1 cellular context compared by ENCODE assay signal in the genomic region with DNA sequence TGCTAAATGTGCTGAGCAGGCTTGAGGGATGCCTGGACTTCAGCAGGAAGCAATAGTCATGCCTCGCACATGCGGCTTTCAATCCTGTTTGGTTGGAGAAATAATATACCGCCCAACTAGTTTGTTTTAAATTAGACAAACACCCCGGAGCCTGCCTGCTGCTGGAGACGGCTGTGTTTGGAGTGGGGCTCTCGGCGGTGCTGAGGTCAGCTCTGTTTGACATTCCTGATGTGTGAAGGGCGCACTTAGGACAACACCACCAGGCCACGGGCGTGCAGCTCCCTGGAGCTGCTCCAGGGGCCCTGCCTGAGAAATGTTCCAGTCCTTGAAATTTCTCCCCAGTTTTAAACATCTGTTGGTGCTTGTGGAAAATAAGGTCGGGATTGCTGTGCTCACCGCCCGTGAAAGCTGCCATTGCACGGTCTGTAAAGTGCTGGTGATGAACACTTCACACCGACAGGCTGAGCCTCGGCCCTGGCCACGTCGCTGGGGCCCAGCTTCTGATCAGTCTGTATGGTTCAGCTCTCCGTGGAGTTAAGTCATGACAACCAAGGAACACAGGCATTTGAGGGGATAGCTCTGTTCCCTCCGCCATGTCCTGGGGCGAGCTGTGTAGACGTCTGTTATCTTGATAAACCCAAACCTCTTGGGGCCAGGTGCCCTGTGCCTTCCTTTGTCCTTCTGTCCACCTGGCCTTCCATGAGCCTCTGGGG.
TF ChIP-seq lines count a peak whose summit lies in the region.

No MANE protein-coding gene starts in this region.

TF ChIP-seq in GM23338, 12 proteins besides CTCF, POLR2A, EP300 and RAD21 (continued from another document):
- TF ChIP-seq, protein P1, sequence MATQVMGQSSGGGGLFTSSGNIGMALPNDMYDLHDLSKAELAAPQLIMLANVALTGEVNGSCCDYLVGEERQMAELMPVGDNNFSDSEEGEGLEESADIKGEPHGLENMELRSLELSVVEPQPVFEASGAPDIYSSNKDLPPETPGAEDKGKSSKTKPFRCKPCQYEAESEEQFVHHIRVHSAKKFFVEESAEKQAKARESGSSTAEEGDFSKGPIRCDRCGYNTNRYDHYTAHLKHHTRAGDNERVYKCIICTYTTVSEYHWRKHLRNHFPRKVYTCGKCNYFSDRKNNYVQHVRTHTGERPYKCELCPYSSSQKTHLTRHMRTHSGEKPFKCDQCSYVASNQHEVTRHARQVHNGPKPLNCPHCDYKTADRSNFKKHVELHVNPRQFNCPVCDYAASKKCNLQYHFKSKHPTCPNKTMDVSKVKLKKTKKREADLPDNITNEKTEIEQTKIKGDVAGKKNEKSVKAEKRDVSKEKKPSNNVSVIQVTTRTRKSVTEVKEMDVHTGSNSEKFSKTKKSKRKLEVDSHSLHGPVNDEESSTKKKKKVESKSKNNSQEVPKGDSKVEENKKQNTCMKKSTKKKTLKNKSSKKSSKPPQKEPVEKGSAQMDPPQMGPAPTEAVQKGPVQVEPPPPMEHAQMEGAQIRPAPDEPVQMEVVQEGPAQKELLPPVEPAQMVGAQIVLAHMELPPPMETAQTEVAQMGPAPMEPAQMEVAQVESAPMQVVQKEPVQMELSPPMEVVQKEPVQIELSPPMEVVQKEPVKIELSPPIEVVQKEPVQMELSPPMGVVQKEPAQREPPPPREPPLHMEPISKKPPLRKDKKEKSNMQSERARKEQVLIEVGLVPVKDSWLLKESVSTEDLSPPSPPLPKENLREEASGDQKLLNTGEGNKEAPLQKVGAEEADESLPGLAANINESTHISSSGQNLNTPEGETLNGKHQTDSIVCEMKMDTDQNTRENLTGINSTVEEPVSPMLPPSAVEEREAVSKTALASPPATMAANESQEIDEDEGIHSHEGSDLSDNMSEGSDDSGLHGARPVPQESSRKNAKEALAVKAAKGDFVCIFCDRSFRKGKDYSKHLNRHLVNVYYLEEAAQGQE (IDR thresholded peaks at IDR 0.05; ENCODE audit: unreplicated experiment), result no peak
